In the genomic region with DNA sequence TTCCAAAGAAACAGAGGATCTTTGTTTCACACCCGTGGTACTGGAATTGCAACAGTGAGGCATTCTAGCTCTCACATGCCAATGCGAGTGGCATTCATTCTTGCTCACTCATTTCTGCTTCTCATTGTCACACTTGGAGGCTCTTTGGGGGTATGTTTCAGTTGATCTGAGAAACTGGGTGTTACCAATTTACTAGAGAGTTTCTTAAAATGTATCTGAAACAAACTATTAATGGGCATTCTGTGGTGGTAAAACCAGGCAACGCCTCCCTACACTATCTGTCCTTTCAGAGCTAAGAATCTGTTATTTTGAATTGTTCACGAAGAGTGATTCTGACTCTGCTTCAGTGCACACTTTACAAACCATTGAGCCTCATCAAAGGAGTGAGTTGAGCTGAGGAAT, we compare ENCODE assay signal across 16 cellular contexts.
DNase-seq lines count a peak whose midpoint lies in the region; ATAC-seq and TF ChIP-seq lines count a peak whose summit lies in the region.
"Had no signal": no experiment of that assay in that cellular context is flagged by ENCODE, and none has a peak within 500 bp of the region (broad histone marks: within the 10 kb centered on the region; RNA-seq: fewer than 3 reads in every experiment).

No MANE protein-coding gene starts in this region.

- peaks cover 99% of the 10 kb centered on the region for H3K4me1 Mint-ChIP-seq in activated naive CD8-positive, alpha-beta T cell treated with anti-CD3 and anti-CD28 coated beads, Interleukin-2, amount 50 U/mL, for 24 hours
- H3K4me1 Mint-ChIP-seq in immature natural killer cell = peaks cover 47 to 61% of the 10 kb centered on the region in 2 donors

- H3K27ac ChIP-seq in right lobe of liver = no peak overlapping the region
- H3K27ac ChIP-seq: ovary, thoracic aorta, WERI-Rb-1 had no signal

- H3K36me3 ChIP-seq in HAP-1 (replicated peaks) (no peaks in the 10 kb centered on the region), right lobe of liver (no peaks in the 10 kb centered on the region)
- H3K36me3 ChIP-seq: ovary, WERI-Rb-1 had no signal

- no peaks in the 10 kb centered on the region for H3K27me3 Mint-ChIP-seq in activated naive CD8-positive, alpha-beta T cell treated with anti-CD3 and anti-CD28 coated beads, Interleukin-2, amount 50 U/mL, for 24 hours
- peaks cover 0 to 4% (median 0%) of the 10 kb centered on the region in 3 donors for H3K27me3 Mint-ChIP-seq in immature natural killer cell (ENCODE audit: low read depth in 3 of 3)
- H3K27me3 Mint-ChIP-seq: activated naive CD4-positive, alpha-beta T cell treated with anti-CD3 and anti-CD28 coated beads, Interleukin-2, amount 10 ng/mL, durations not matched to agents 7 days and 5 days; CD8-positive, alpha-beta memory T cell had no signal

- H3K9me3 ChIP-seq in HAP-1 = no peaks in the 10 kb centered on the region
- no peaks in the 10 kb centered on the region for H3K9me3 ChIP-seq in right lobe of liver
- H3K9me3 ChIP-seq: ovary, thoracic aorta had no signal

- H3K27me3 ChIP-seq in HAP-1 (ENCODE audit: low read depth) (no peaks in the 10 kb centered on the region), right lobe of liver (no peaks in the 10 kb centered on the region)
- H3K27me3 ChIP-seq: ovary had no signal

- intact Hi-C loops in right lobe of liver (cut with DNase I) = no loop called here

- H3K27ac Mint-ChIP-seq in activated naive CD8-positive, alpha-beta T cell treated with anti-CD3 and anti-CD28 coated beads, Interleukin-2, amount 50 U/mL, for 24 hours = peak overlapping the region; percentile 44
- peak overlapping the region in 1 of 6 donors; percentile 71 for H3K27ac Mint-ChIP-seq in immature natural killer cell
- H3K27ac Mint-ChIP-seq: activated naive CD4-positive, alpha-beta T cell treated with anti-CD3 and anti-CD28 coated beads, Interleukin-2, amount 10 ng/mL, durations not matched to agents 7 days and 5 days had no signal

- 91% methylated on average over 4 of the region's 4 CpGs for WGBS in right lobe of liver (ENCODE audit: insufficient coverage, low coverage, low lambda C conversion rate, missing lambda C conversion rate)

- DNase-seq in activated naive CD8-positive, alpha-beta T cell treated with anti-CD3 and anti-CD28 coated beads, Interleukin-2, amount 50 U/mL, for 24 hours = no peak
- DNase-seq in immature natural killer cell (no peak), cerebellum (ENCODE audit: low spot score) (no peak), HAP-1 (ENCODE audit: low spot score in 2 of 2) (no peak), right lobe of liver (no peak)
- DNase-seq: activated naive CD4-positive, alpha-beta T cell treated with anti-CD3 and anti-CD28 coated beads, Interleukin-2, amount 10 ng/mL, durations not matched to agents 7 days and 5 days; CD8-positive, alpha-beta memory T cell; NCI-H2029 treated with DMSO at 0.1 percent for 48 hours; ovary; stimulated activated CD4-positive, alpha-beta T cell treated with anti-CD3 and anti-CD28 coated beads, Interleukin-4, amount 100 ng/mL, for 1 hour; WERI-Rb-1 had no signal

- ATAC-seq in GM18870 (IDR thresholded peaks at IDR 0.05; ENCODE audit: unreplicated experiment) (peak; percentile 81), GM21526 (IDR thresholded peaks at IDR 0.05; ENCODE audit: low FRiP score, unreplicated experiment) (peak; percentile 60), HG03097 (IDR thresholded peaks at IDR 0.05; ENCODE audit: low FRiP score, unreplicated experiment) (peak; percentile 75), right lobe of liver (no peak)
- ATAC-seq in activated naive CD8-positive, alpha-beta T cell treated with anti-CD3 and anti-CD28 coated beads, Interleukin-2, amount 50 U/mL, for 24 hours = no peak
- ATAC-seq: left lobe of liver had no signal

- H3K36me3 Mint-ChIP-seq in activated naive CD8-positive, alpha-beta T cell treated with anti-CD3 and anti-CD28 coated beads, Interleukin-2, amount 50 U/mL, for 24 hours (ENCODE audit: low read depth) = peaks cover 60% of the 10 kb centered on the region
- peaks cover 21 to 35% (median 27%) of the 10 kb centered on the region in 3 donors for H3K36me3 Mint-ChIP-seq in immature natural killer cell

- in situ Hi-C loops in HAP-1 (cut with MboI; ENCODE audit: low sequenced_read_pairs) = no loop called here

- no peak overlapping the region for H3K4me3 Mint-ChIP-seq in activated naive CD8-positive, alpha-beta T cell treated with anti-CD3 and anti-CD28 coated beads, Interleukin-2, amount 50 U/mL, for 24 hours
- H3K4me3 Mint-ChIP-seq in immature natural killer cell = no peak overlapping the region
- H3K4me3 Mint-ChIP-seq: activated naive CD4-positive, alpha-beta T cell treated with anti-CD3 and anti-CD28 coated beads, Interleukin-2, amount 10 ng/mL, durations not matched to agents 7 days and 5 days; CD8-positive, alpha-beta memory T cell had no signal

- H3K4me3 ChIP-seq in HAP-1 = no peak overlapping the region
- H3K4me3 ChIP-seq in right lobe of liver = no peak overlapping the region
- H3K4me3 ChIP-seq: ovary, thoracic aorta had no signal

- TF ChIP-seq POLR2A in right lobe of liver (IDR thresholded peaks at IDR 0.05) = no peak

- H3K9me3 Mint-ChIP-seq in activated naive CD8-positive, alpha-beta T cell treated with anti-CD3 and anti-CD28 coated beads, Interleukin-2, amount 50 U/mL, for 24 hours = peaks cover 9% of the 10 kb centered on the region
- H3K9me3 Mint-ChIP-seq in immature natural killer cell = no peaks in the 10 kb centered on the region
- H3K9me3 Mint-ChIP-seq: CD8-positive, alpha-beta memory T cell had no signal

- H3K4me1 ChIP-seq in HAP-1 (no peaks in the 10 kb centered on the region), right lobe of liver (no peaks in the 10 kb centered on the region)

- TF ChIP-seq CTCF in right lobe of liver (IDR thresholded peaks at IDR 0.05) = no peak

Comparison
In these comparisons a context has a peak if more than half of its experiments do, and no peak if none do; other contexts are left out.
1. ATAC-seq: peak in GM18870 (single experiment), GM21526 (single experiment) and HG03097 (single experiment); none in activated naive CD8-positive, alpha-beta T cell treated with anti-CD3 and anti-CD28 coated beads, Interleukin-2, amount 50 U/mL, for 24 hours (single experiment) and right lobe of liver (0 of 4).